ENCODE assay signal across 1 cellular context in the genomic region with DNA sequence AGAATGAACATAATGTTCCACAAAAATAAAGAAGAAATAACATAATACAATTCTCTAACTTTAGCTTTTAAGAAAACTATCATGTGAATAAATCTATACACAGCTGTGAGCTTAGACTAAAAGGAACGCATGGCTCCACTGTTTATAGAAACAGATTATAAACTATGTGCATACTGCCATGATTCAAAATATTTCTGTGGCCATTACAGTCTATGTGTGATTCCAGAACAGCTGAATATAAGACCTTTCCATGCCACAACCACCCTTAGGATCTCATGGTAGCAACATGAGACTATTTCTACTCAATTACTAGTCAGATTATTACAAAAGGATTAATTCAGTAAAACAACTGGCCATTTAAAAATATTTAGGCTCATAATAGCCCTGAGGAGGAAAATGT.
TF ChIP-seq lines count a peak whose summit lies in the region.

No MANE protein-coding gene starts in this region.

TF ChIP-seq in IMR-90, 13 proteins besides CTCF, POLR2A, EP300 and RAD21:
- TF ChIP-seq FOS (IDR thresholded peaks at IDR 0.05; ENCODE audit: low read depth, low read length), result no peak
- TF ChIP-seq RFX5 (IDR thresholded peaks at IDR 0.05; ENCODE audit: low read depth, low read length), result no peak
- no peak for TF ChIP-seq RCOR1 (IDR thresholded peaks at IDR 0.05; ENCODE audit: insufficient replicate concordance, low read length)
- TF ChIP-seq NFE2L2 (IDR thresholded peaks at IDR 0.05; ENCODE audit: low read depth, low read length), result no peak
- TF ChIP-seq, protein P1, sequence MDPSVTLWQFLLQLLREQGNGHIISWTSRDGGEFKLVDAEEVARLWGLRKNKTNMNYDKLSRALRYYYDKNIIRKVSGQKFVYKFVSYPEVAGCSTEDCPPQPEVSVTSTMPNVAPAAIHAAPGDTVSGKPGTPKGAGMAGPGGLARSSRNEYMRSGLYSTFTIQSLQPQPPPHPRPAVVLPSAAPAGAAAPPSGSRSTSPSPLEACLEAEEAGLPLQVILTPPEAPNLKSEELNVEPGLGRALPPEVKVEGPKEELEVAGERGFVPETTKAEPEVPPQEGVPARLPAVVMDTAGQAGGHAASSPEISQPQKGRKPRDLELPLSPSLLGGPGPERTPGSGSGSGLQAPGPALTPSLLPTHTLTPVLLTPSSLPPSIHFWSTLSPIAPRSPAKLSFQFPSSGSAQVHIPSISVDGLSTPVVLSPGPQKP (IDR thresholded peaks at IDR 0.05; ENCODE audit: borderline replicate concordance, low read depth, low read length), result no peak
- no peak for TF ChIP-seq SMC3 (IDR thresholded peaks at IDR 0.05; ENCODE audit: low read depth, low read length)
- TF ChIP-seq BHLHE40 (IDR thresholded peaks at IDR 0.05; ENCODE audit: low read depth, low read length), result no peak
- no peak for TF ChIP-seq MXI1 (IDR thresholded peaks at IDR 0.05; ENCODE audit: borderline replicate concordance, low read depth, low read length)
- TF ChIP-seq USF2 (IDR thresholded peaks at IDR 0.05; ENCODE audit: low read depth, low read length), result no peak
